ENCODE assay signal across 11 cellular contexts in the genomic region with DNA sequence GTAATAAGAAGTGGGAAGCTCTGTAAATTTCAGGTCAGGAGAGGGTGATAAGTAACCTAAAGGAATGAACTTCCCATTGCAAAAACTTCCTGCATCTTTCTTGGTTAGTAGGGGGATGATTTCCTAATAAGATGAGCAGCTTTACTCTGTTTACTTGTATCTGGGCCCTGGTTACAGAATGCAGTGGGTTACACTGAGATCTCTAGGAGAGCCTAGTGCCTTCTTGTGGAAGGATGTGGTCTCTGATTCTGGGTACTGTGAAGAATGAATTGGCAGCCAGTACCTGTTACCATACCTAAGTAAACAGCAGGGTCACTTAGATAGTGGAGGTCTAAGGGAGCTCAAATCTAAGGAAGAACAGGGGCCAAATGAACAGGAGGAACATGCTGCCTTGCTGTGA.
DNase-seq lines count a peak whose midpoint lies in the region; ATAC-seq lines count a peak whose summit lies in the region.
"Had no signal": no experiment of that assay in that cellular context is flagged by ENCODE, and none has a peak within 500 bp of the region (broad histone marks: within the 10 kb centered on the region; RNA-seq: fewer than 3 reads in every experiment).

No MANE protein-coding gene starts in this region.

- peak overlapping the region; percentile 76 to 99 (median 97) for H3K27ac Mint-ChIP-seq in CD4-positive, alpha-beta memory T cell
- H3K27ac Mint-ChIP-seq in activated naive CD8-positive, alpha-beta T cell = peak overlapping the region; percentile 68
- peak overlapping the region; percentile 82 to 99 (median 93) for H3K27ac Mint-ChIP-seq in naive thymus-derived CD4-positive, alpha-beta T cell
- H3K27ac Mint-ChIP-seq: naive B cell had no signal

- H3K4me1 Mint-ChIP-seq in CD4-positive, alpha-beta memory T cell = peaks cover 58 to 82% (median 66%) of the 10 kb centered on the region in 4 donors
- peaks cover 78% of the 10 kb centered on the region for H3K4me1 Mint-ChIP-seq in activated naive CD8-positive, alpha-beta T cell (ENCODE audit: low read depth)
- H3K4me1 Mint-ChIP-seq in naive thymus-derived CD4-positive, alpha-beta T cell = peaks cover 49 to 71% (median 67%) of the 10 kb centered on the region in 7 donors

- peak; percentile 16 for ATAC-seq in HG03175 (IDR thresholded peaks at IDR 0.05; ENCODE audit: unreplicated experiment)
- peak; percentile 86 for ATAC-seq in naive thymus-derived CD4-positive, alpha-beta T cell
- no peak for ATAC-seq in GM18858 (IDR thresholded peaks at IDR 0.05; ENCODE audit: unreplicated experiment)
- no peak for ATAC-seq in GM21786 (IDR thresholded peaks at IDR 0.05; ENCODE audit: unreplicated experiment)

- peak overlapping the region; percentile 27 for H3K27ac ChIP-seq in CD4-positive, alpha-beta memory T cell (ENCODE audit: low read depth, low read length)
- H3K27ac ChIP-seq in naive thymus-derived CD4-positive, alpha-beta T cell (ENCODE audit: low read depth, low read length) = peak overlapping the region; percentile 72
- H3K27ac ChIP-seq: breast epithelium, SK-N-MC had no signal

- peak overlapping the region; percentile 46 to 83 (median 64) for H3K4me3 Mint-ChIP-seq in CD4-positive, alpha-beta memory T cell
- H3K4me3 Mint-ChIP-seq in activated naive CD8-positive, alpha-beta T cell = peak overlapping the region; percentile 6
- H3K4me3 Mint-ChIP-seq in naive thymus-derived CD4-positive, alpha-beta T cell = peak overlapping the region; percentile 2 to 82 (median 67)
- H3K4me3 Mint-ChIP-seq: naive B cell had no signal

- no peaks in the 10 kb centered on the region for H3K27me3 ChIP-seq in CD4-positive, alpha-beta memory T cell (ENCODE audit: insufficient read depth, low read length)
- no peaks in the 10 kb centered on the region for H3K27me3 ChIP-seq in naive thymus-derived CD4-positive, alpha-beta T cell (ENCODE audit: control insufficient read depth in 2 of 2, insufficient read depth in 2 of 2, low read length in 2 of 2)
- H3K27me3 ChIP-seq: breast epithelium had no signal

- DNase-seq in CD4-positive, alpha-beta memory T cell = peak; percentile 56 to 80 (median 70)
- peak in 7 of 9 donors; percentile 32 to 87 (median 81) for DNase-seq in naive thymus-derived CD4-positive, alpha-beta T cell
- no peak for DNase-seq in OCI-M2 (lab: John Stamatoyannopoulos, UW; ENCODE audit: unreplicated experiment)
- DNase-seq: naive B cell, NCI-H1105 had no signal

- peaks cover 68% of the 10 kb centered on the region for H3K4me1 ChIP-seq in CD4-positive, alpha-beta memory T cell (ENCODE audit: insufficient read depth, low read length)
- peaks cover 57 to 63% of the 10 kb centered on the region in 2 donors for H3K4me1 ChIP-seq in naive thymus-derived CD4-positive, alpha-beta T cell (ENCODE audit: control insufficient read depth in 2 of 2, insufficient read depth in 2 of 2, low read length in 2 of 2)
- H3K4me1 ChIP-seq: breast epithelium had no signal

- no peaks in the 10 kb centered on the region for H3K9me3 ChIP-seq in CD4-positive, alpha-beta memory T cell (ENCODE audit: control insufficient read depth in 1 of 2, low read length in 2 of 2)
- H3K9me3 ChIP-seq in naive thymus-derived CD4-positive, alpha-beta T cell (ENCODE audit: control insufficient read depth in 2 of 3, low read length in 3 of 3) = peaks cover 0 to 7% (median 0%) of the 10 kb centered on the region in 3 experiments
- H3K9me3 ChIP-seq: breast epithelium had no signal

- no peaks in the 10 kb centered on the region for H3K36me3 ChIP-seq in CD4-positive, alpha-beta memory T cell (ENCODE audit: insufficient read depth, low read length)
- no peaks in the 10 kb centered on the region for H3K36me3 ChIP-seq in naive thymus-derived CD4-positive, alpha-beta T cell (ENCODE audit: control insufficient read depth in 2 of 3, insufficient read depth in 3 of 3, low read length in 3 of 3)
- H3K36me3 ChIP-seq: breast epithelium had no signal

- no peaks in the 10 kb centered on the region for H3K27me3 Mint-ChIP-seq in CD4-positive, alpha-beta memory T cell
- no peaks in the 10 kb centered on the region for H3K27me3 Mint-ChIP-seq in activated naive CD8-positive, alpha-beta T cell
- no peaks in the 10 kb centered on the region for H3K27me3 Mint-ChIP-seq in naive thymus-derived CD4-positive, alpha-beta T cell

- peaks cover 5 to 9% of the 10 kb centered on the region in 2 donors for H3K36me3 Mint-ChIP-seq in CD4-positive, alpha-beta memory T cell
- peaks cover 6% of the 10 kb centered on the region for H3K36me3 Mint-ChIP-seq in activated naive CD8-positive, alpha-beta T cell
- H3K36me3 Mint-ChIP-seq in naive thymus-derived CD4-positive, alpha-beta T cell = peaks cover 3 to 15% (median 4%) of the 10 kb centered on the region in 5 donors
- H3K36me3 Mint-ChIP-seq: naive B cell had no signal

- H3K9me3 Mint-ChIP-seq in CD4-positive, alpha-beta memory T cell = no peaks in the 10 kb centered on the region
- H3K9me3 Mint-ChIP-seq in activated naive CD8-positive, alpha-beta T cell (ENCODE audit: low read depth) = no peaks in the 10 kb centered on the region
- H3K9me3 Mint-ChIP-seq in naive thymus-derived CD4-positive, alpha-beta T cell = peaks cover 0 to 40% (median 5%) of the 10 kb centered on the region in 11 donors
- H3K9me3 Mint-ChIP-seq: naive B cell had no signal

- H3K4me3 ChIP-seq in CD4-positive, alpha-beta memory T cell (ENCODE audit: low read length in 2 of 2) = no peak overlapping the region
- peak overlapping the region; percentile 20 for H3K4me3 ChIP-seq in naive thymus-derived CD4-positive, alpha-beta T cell (ENCODE audit: low read length)
- H3K4me3 ChIP-seq: breast epithelium, SK-N-MC had no signal

- CTCF ChIA-PET in CD4-positive, alpha-beta memory T cell (lab: Charles Lee; ENCODE audit: partially characterized antibody) = interaction anchor here (0.6 to 4.4 kb wide), 11 partner anchors 7 to 390 kb away, joined by 3 to 33 read pairs (median 4); a partner anchor contains a TSS
- CTCF ChIA-PET in naive thymus-derived CD4-positive, alpha-beta T cell (lab: Charles Lee) = interaction anchor here (0.7 to 1.8 kb wide), 5 partner anchors 9 to 67 kb away, joined by 3 to 6 read pairs (median 6); no protein-coding TSS in a partner anchor

- POLR2A ChIA-PET in CD4-positive, alpha-beta memory T cell (lab: Charles Lee; ENCODE audit: partially characterized antibody) = interaction anchor here (0.9 to 8.4 kb wide), 10 partner anchors 8 to 392 kb away, joined by 3 to 129 read pairs (median 5); a partner anchor contains a TSS
- POLR2A ChIA-PET in naive thymus-derived CD4-positive, alpha-beta T cell (lab: Charles Lee) = interaction anchor here (0.8 to 7.4 kb wide), 7 partner anchors 9 to 394 kb away, joined by 3 to 99 read pairs (median 4); a partner anchor contains a TSS

- intact Hi-C loops in CD4-positive, alpha-beta memory T cell (cut with micrococcal nuclease) = loop anchor here (1.0 to 10.0 kb wide), 3 partner anchors 9 to 368 kb away; a partner anchor contains a TSS
- intact Hi-C loops in naive thymus-derived CD4-positive, alpha-beta T cell (cut with micrococcal nuclease) = loop anchor here (1.0 to 10.0 kb wide), 9 partner anchors 8 to 1875 kb away; a partner anchor contains a TSS

Comparison
In these comparisons a context has a peak if more than half of its experiments do, and no peak if none do; other contexts are left out.
1. H3K4me3 Mint-ChIP-seq: peak in every context shown above with its lines; median percentile 67 in naive thymus-derived CD4-positive, alpha-beta T cell; 64 in CD4-positive, alpha-beta memory T cell; 6 in activated naive CD8-positive, alpha-beta T cell.
2. ATAC-seq: peak in HG03175 (single experiment) and naive thymus-derived CD4-positive, alpha-beta T cell (single experiment); none in GM18858 (single experiment) and GM21786 (single experiment).
3. Peak in every context shown above with its lines, with median percentiles within 50 percentile points of each other: H3K27ac Mint-ChIP-seq.